9 cellular contexts compared by ENCODE assay signal in genomic region chr9:133263557-133263956, GRCh38. TPM values are rescaled to one million over a fixed set of nuclear protein-coding genes. Genes with fewer than 3 reads are reported as not detected.
"Had no signal": no experiment of that assay in that cellular context is flagged by ENCODE, and none has a peak within 500 bp of the region (broad histone marks: within the 10 kb centered on the region; RNA-seq: fewer than 3 reads in every experiment).

No MANE protein-coding gene starts in this region.

- H3K4me3 Mint-ChIP-seq: HFFc6 had no signal

- H3K27ac ChIP-seq: GM23248 had no signal

- H3K9ac ChIP-seq: GM23248 had no signal

- H3K9me3 Mint-ChIP-seq: HFFc6 had no signal

- H3K4me1 ChIP-seq: HAP-1 had no signal

- DNase-seq: GM23248, GOT3, H7, HFFc6, IMR-90 had no signal

- H3K36me3 ChIP-seq: HAP-1 had no signal

- H3K4me3 ChIP-seq: GM23248, HAP-1 had no signal

- H2AFZ ChIP-seq: GM23248 had no signal

- ATAC-seq: HCT116 had no signal

RNA-seq across cellular contexts. Expression of gene ABO, which starts 11.4 kb away (rescaled TPM):
- total RNA-seq: GM23248, H4, H7, HFFc6, IMR-90 had no signal

RNA-seq across cellular contexts. Expression of gene OBP2B, which starts 54.5 kb away (rescaled TPM):
- total RNA-seq: GM23248, H4, H7, HFFc6, HT-29, IMR-90 had no signal
